20 cellular contexts compared by ENCODE assay signal in the genomic region with DNA sequence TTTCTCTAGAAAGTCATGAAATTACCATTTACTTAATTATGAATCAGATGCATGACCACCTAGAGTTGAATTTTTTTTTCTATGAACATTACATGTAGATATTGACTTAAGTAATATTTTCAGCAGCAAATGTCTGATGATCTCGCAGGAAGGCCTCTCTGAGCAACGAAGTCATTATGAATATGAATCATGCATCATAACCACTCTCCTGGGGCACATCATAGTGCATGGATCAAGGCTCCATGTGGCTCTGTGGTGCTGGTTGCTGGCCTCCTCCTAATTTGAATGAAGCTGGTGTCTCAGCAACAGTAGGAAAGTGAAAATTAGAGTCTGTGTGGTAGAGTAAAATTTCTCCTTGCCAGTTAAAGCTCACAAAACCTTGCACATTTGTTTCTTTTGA.
DNase-seq lines count a peak whose midpoint lies in the region; ATAC-seq and TF ChIP-seq lines count a peak whose summit lies in the region.
"Had no signal": no experiment of that assay in that cellular context is flagged by ENCODE, and none has a peak within 500 bp of the region (broad histone marks: within the 10 kb centered on the region; RNA-seq: fewer than 3 reads in every experiment).

No MANE protein-coding gene starts in this region.

- peaks cover 9% of the 10 kb centered on the region for H3K4me1 Mint-ChIP-seq in type B pancreatic cell (ENCODE audit: unreplicated experiment)
- H3K4me1 Mint-ChIP-seq: CD8-positive, alpha-beta memory T cell had no signal

- no peak overlapping the region for H3K27ac ChIP-seq in psoas muscle
- H3K27ac ChIP-seq in right cardiac atrium (ENCODE audit: low read length): no peak overlapping the region
- H3K27ac ChIP-seq: dorsolateral prefrontal cortex, neutrophil, RWPE1 had no signal

- no peak overlapping the region for H3K27ac Mint-ChIP-seq in type B pancreatic cell
- H3K27ac Mint-ChIP-seq: CD8-positive, alpha-beta memory T cell; stimulated activated memory B cell treated with anti-CD40 and anti-IgM and Interleukin-4, amounts not matched to agents 10 μg/mL and 1 μg/mL and 100 μg/mL, for 72 hours had no signal

- H3K9me3 ChIP-seq in psoas muscle (no peaks in the 10 kb centered on the region), right cardiac atrium (ENCODE audit: control insufficient read depth, low read length) (no peaks in the 10 kb centered on the region)
- H3K9me3 ChIP-seq: neutrophil had no signal

- 47 to 56% (median 52%) methylated on average over 2 of the region's 2 CpGs for WGBS in psoas muscle, 3 donors
- 52% methylated on average over 2 of the region's 2 CpGs for WGBS in right cardiac atrium

- no peaks in the 10 kb centered on the region for H3K27me3 ChIP-seq in psoas muscle (ENCODE audit: insufficient read depth in 3 of 3, low read length in 2 of 3)
- no peaks in the 10 kb centered on the region for H3K27me3 ChIP-seq in right cardiac atrium (ENCODE audit: control insufficient read depth, insufficient read depth)
- H3K27me3 ChIP-seq: neutrophil had no signal

- TF ChIP-seq CTCF in psoas muscle (IDR thresholded peaks at IDR 0.05): no peak
- no peak for TF ChIP-seq CTCF in type B pancreatic cell (conservative IDR thresholded peaks at IDR 0.05)

- H3K27me3 Mint-ChIP-seq in type B pancreatic cell: no peaks in the 10 kb centered on the region
- H3K27me3 Mint-ChIP-seq: stimulated activated memory B cell treated with anti-CD40 and anti-IgM and Interleukin-4, amounts not matched to agents 10 μg/mL and 1 μg/mL and 100 μg/mL, for 72 hours had no signal

- H3K4me1 ChIP-seq in psoas muscle (no peaks in the 10 kb centered on the region), right cardiac atrium (ENCODE audit: control insufficient read depth, insufficient read depth, low read length) (no peaks in the 10 kb centered on the region)

- H3K4me3 ChIP-seq in psoas muscle (no peak overlapping the region), right cardiac atrium (ENCODE audit: low read length) (no peak overlapping the region)
- H3K4me3 ChIP-seq: dorsolateral prefrontal cortex, K562 had no signal

- intact Hi-C loops in psoas muscle (cut with DNase I): no loop called here
- intact Hi-C loops in right cardiac atrium (cut with DNase I): no loop called here

- ATAC-seq in psoas muscle (no peak), right cardiac atrium (no peak)
- ATAC-seq: K562; stimulated activated memory B cell treated with anti-CD40 and anti-IgM and Interleukin-4, amounts not matched to agents 10 μg/mL and 1 μg/mL and 100 μg/mL, for 72 hours had no signal

- DNase-seq in NOMO-1 (lab: John Stamatoyannopoulos, UW; ENCODE audit: unreplicated experiment in 2 of 2): peak; percentile 19 to 24
- no peak for DNase-seq in NOMO-1 treated with dmso at 0.1 percent for 144 hours (lab: John Stamatoyannopoulos, UW; ENCODE audit: unreplicated experiment)
- DNase-seq in HS-5 (ENCODE audit: low read depth): peak; percentile 63
- DNase-seq in amniotic epithelial cell (ENCODE audit: low read depth): peak; percentile 45
- DNase-seq in kidney tubule cell (ENCODE audit: low spot score): peak; percentile 41
- DNase-seq in psoas muscle: no peak
- no peak for DNase-seq in type B pancreatic cell (ENCODE audit: extremely low spot score, unreplicated experiment)
- no peak for DNase-seq in right cardiac atrium
- DNase-seq: 8988T; activated CD4-positive, alpha-beta T cell treated with anti-CD3 and anti-CD28 coated beads, Interleukin-2, amount 50 U/mL, for 1 hour; activated T-cell treated with anti-CD3 and anti-CD28 coated beads, Interleukin-2, amount 50 U/mL, for 48 hours; CD8-positive, alpha-beta memory T cell; dorsolateral prefrontal cortex; mesendoderm; NCI-H510A; T1000 had no signal

- no peaks in the 10 kb centered on the region for H3K36me3 Mint-ChIP-seq in type B pancreatic cell
- H3K36me3 Mint-ChIP-seq: CD8-positive, alpha-beta memory T cell had no signal

- H3K36me3 ChIP-seq in psoas muscle (ENCODE audit: insufficient read depth in 1 of 2, low read depth in 1 of 2): no peaks in the 10 kb centered on the region
- H3K36me3 ChIP-seq: neutrophil had no signal

- H3K4me3 Mint-ChIP-seq in type B pancreatic cell: no peak overlapping the region
- H3K4me3 Mint-ChIP-seq: CD8-positive, alpha-beta memory T cell; stimulated activated memory B cell treated with anti-CD40 and anti-IgM and Interleukin-4, amounts not matched to agents 10 μg/mL and 1 μg/mL and 100 μg/mL, for 72 hours had no signal

- H3K9me3 Mint-ChIP-seq in type B pancreatic cell: peaks cover 12% of the 10 kb centered on the region

Comparison
In these comparisons a context has a peak if more than half of its experiments do, and no peak if none do; other contexts are left out.
1. DNase-seq: peak in NOMO-1 (2 of 2), HS-5 (single experiment), amniotic epithelial cell (single experiment) and kidney tubule cell (single experiment); none in NOMO-1 treated with dmso at 0.1 percent for 144 hours (single experiment), psoas muscle (0 of 2), type B pancreatic cell (single experiment) and right cardiac atrium (0 of 3).